In genomic region chr12:24822121-24822899, GRCh38 we compare ENCODE assay signal across 7 cellular contexts.
DNase-seq lines count a peak whose midpoint lies in the region; ATAC-seq and TF ChIP-seq lines count a peak whose summit lies in the region.

No MANE protein-coding gene starts in this region.

- no peaks in the 10 kb centered on the region for H3K9me3 Mint-ChIP-seq in nephron progenitor cell

- no peak overlapping the region for H3K4me3 ChIP-seq in SJSA1

- no peaks in the 10 kb centered on the region for H3K27me3 ChIP-seq in SJSA1 (replicated peaks)

- no peaks in the 10 kb centered on the region for H3K27me3 Mint-ChIP-seq in nephron progenitor cell (ENCODE audit: low read depth, poor library complexity)

- H3K27ac Mint-ChIP-seq in nephron progenitor cell: no peak overlapping the region

- peaks cover 23% of the 10 kb centered on the region for H3K4me1 ChIP-seq in SJSA1 (replicated peaks)

- no peak overlapping the region for H3K4me3 Mint-ChIP-seq in nephron progenitor cell

- H3K9me3 ChIP-seq in SJSA1 (replicated peaks): no peaks in the 10 kb centered on the region

- peaks cover 41% of the 10 kb centered on the region for H3K36me3 ChIP-seq in SJSA1

- TF ChIP-seq CTCF in nephron progenitor cell (IDR thresholded peaks at IDR 0.05): no peak

- DNase-seq in SJSA1 (ENCODE audit: low read depth in 1 of 2, low spot score in 2 of 2): no peak
- peak; percentile 86 for DNase-seq in renal cortical epithelial cell (ENCODE audit: low read depth)
- no peak for DNase-seq in nephron progenitor cell
- DNase-seq in NCI-H526 (lab: John Stamatoyannopoulos, UW): no peak
- no peak for DNase-seq in HUDEP-2 (lab: John Stamatoyannopoulos, UW; ENCODE audit: unreplicated experiment in 76 of 76)

- peak; percentile 80 for ATAC-seq in GM18873 (IDR thresholded peaks at IDR 0.05; ENCODE audit: low FRiP score, unreplicated experiment)
- peak; percentile 82 for ATAC-seq in HG02610 (IDR thresholded peaks at IDR 0.05; ENCODE audit: unreplicated experiment)

- H3K36me3 Mint-ChIP-seq in nephron progenitor cell (ENCODE audit: low read depth): peaks cover 82% of the 10 kb centered on the region

- peaks cover 7% of the 10 kb centered on the region for H3K4me1 Mint-ChIP-seq in nephron progenitor cell

- peak overlapping the region; percentile 48 for H3K27ac ChIP-seq in SJSA1
